Comparison of ENCODE assay signal across 17 cellular contexts in the genomic region with DNA sequence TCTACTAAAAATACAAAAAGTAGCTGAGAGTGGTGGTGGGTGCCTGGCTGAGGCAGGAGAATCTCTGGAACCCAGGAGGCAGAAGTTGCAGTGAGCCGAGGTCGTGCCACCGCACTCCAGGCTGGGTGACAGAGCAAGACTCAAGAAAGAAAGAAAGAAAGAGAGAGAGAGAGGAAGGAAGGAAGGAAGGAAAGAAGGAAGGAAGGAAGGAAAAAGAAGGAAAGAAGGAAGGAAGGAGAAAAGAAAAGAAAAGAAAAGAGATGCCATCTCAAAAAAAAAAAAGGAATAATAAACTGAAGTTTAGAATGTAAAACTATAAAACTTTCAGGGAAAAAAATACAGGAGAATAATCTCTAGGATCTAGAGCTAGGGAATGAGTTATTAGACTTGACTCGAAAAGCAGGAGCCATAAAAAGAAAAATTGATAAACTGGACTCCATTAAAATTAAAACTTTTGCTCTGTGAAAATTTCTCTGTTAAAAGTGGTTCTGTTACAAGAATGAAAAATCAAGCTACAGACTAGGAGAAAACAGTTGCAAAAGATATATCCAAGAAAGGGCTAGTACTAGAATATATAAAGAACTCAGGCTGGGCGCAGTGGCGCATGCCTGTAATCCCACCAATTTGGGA. TPM values are rescaled to one million over a fixed set of nuclear protein-coding genes. Genes with fewer than 3 reads are reported as not detected.
DNase-seq lines count a peak whose midpoint lies in the region; ATAC-seq, FAIRE-seq and TF ChIP-seq lines count a peak whose summit lies in the region.
"Had no signal": no experiment of that assay in that cellular context is flagged by ENCODE, and none has a peak within 500 bp of the region (broad histone marks: within the 10 kb centered on the region; RNA-seq: fewer than 3 reads in every experiment).

No MANE protein-coding gene starts in this region.

- intact Hi-C loops in stomach (cut with DNase I; ENCODE audit: low total_unique reads) = no loop called here

- 88 to 95% (median 93%) methylated on average over 6 of the region's 6 CpGs for WGBS in stomach, 5 donors

- POLR2A ChIA-PET in GM10248 (lab: Yijun Ruan, JAX) = no interaction called here

- H3K27me3 ChIP-seq in BLaER1 (no peaks in the 10 kb centered on the region), astrocyte (ENCODE audit: insufficient read depth, low read length) (peaks cover 7% of the 10 kb centered on the region), stomach (peaks cover 0 to 22% (median 7%) of the 10 kb centered on the region in 3 donors)

- H3K36me3 ChIP-seq in BLaER1 = no peaks in the 10 kb centered on the region
- H3K36me3 ChIP-seq in astrocyte (ENCODE audit: insufficient read depth, low read length) = no peaks in the 10 kb centered on the region
- H3K36me3 ChIP-seq in stomach = no peaks in the 10 kb centered on the region

- no peaks in the 10 kb centered on the region for H3K9me3 ChIP-seq in BLaER1
- H3K9me3 ChIP-seq in astrocyte (ENCODE audit: insufficient read depth, low read depth, low read length) = no peaks in the 10 kb centered on the region
- no peaks in the 10 kb centered on the region for H3K9me3 ChIP-seq in stomach

- no peaks in the 10 kb centered on the region for H4K20me1 ChIP-seq in BLaER1
- no peaks in the 10 kb centered on the region for H4K20me1 ChIP-seq in astrocyte (ENCODE audit: insufficient read depth, low read length)

- H3K27ac Mint-ChIP-seq in astrocyte (ENCODE audit: unreplicated experiment) = no peak overlapping the region

- no peak for FAIRE-seq in astrocyte (lab: Jason Lieb, UNC)
- FAIRE-seq: GM12891, H54 had no signal

- H3K27ac ChIP-seq in BLaER1 (no peak overlapping the region), astrocyte (ENCODE audit: low read depth, low read length) (no peak overlapping the region), stomach (no peak overlapping the region)
- H3K27ac ChIP-seq: C4-2B, GM23248, HL-60 had no signal

- H3K4me3 ChIP-seq in BLaER1 (no peak overlapping the region), astrocyte (ENCODE audit: insufficient read depth, low read depth, low read length) (no peak overlapping the region), stomach (no peak overlapping the region)
- H3K4me3 ChIP-seq: GM23248 had no signal

- CTCF ChIA-PET in GM10248 (lab: Yijun Ruan, JAX) = interaction anchor here (1.3 to 1.6 kb wide), 2 partner anchors 12 to 25 kb away, joined by 3 to 6 read pairs; no protein-coding TSS in a partner anchor

- H2AFZ ChIP-seq in astrocyte (ENCODE audit: low read depth, low read length) = no peak overlapping the region
- H2AFZ ChIP-seq: GM23248 had no signal

- H3K79me2 ChIP-seq in astrocyte (ENCODE audit: insufficient read depth, low read length) = no peaks in the 10 kb centered on the region

- no peak for TF ChIP-seq EP300 in stomach (IDR thresholded peaks at IDR 0.05)

- no peak for TF ChIP-seq POLR2A in stomach (IDR thresholded peaks at IDR 0.05)

- peak overlapping the region; percentile 54 for H3K4me3 Mint-ChIP-seq in astrocyte (ENCODE audit: unreplicated experiment)
- H3K4me3 Mint-ChIP-seq: CD4-positive, alpha-beta memory T cell had no signal

- H3K4me1 ChIP-seq in BLaER1 (peaks cover 19% of the 10 kb centered on the region), astrocyte (ENCODE audit: insufficient read depth, low read length) (no peaks in the 10 kb centered on the region), stomach (no peaks in the 10 kb centered on the region)

- H3K36me3 Mint-ChIP-seq in astrocyte (ENCODE audit: low read depth, unreplicated experiment) = no peaks in the 10 kb centered on the region
- H3K36me3 Mint-ChIP-seq: CD4-positive, alpha-beta memory T cell had no signal

- H3K4me1 Mint-ChIP-seq in astrocyte (ENCODE audit: low read depth, unreplicated experiment) = no peaks in the 10 kb centered on the region
- H3K4me1 Mint-ChIP-seq: CD4-positive, alpha-beta memory T cell had no signal

- no peak for TF ChIP-seq CTCF in astrocyte (IDR thresholded peaks at IDR 0.05; ENCODE audit: insufficient read depth, low read depth, low read length)
- TF ChIP-seq CTCF in stomach (IDR thresholded peaks at IDR 0.05) = no peak
- TF ChIP-seq CTCF in GM10248 (IDR thresholded peaks at IDR 0.05; ENCODE audit: control extremely low read depth, extremely low read depth, low read depth, missing control alignments) = no peak

- DNase-seq in astrocyte (ENCODE audit: low read depth) (no peak), left lobe of liver (ENCODE audit: low spot score) (peak; percentile 21), stomach (peak; percentile 13), GM10248 (ENCODE audit: extremely low spot score) (no peak)
- DNase-seq: 8988T; AML-193; CD4-positive, alpha-beta memory T cell; DMS79; GM23248 had no signal

- H3K4me2 ChIP-seq in BLaER1 = peak overlapping the region; percentile 42
- H3K4me2 ChIP-seq in astrocyte (ENCODE audit: low read length) = no peak overlapping the region

- peaks cover 28% of the 10 kb centered on the region for H3K27me3 Mint-ChIP-seq in astrocyte (ENCODE audit: low read depth, unreplicated experiment)

- peaks cover 4% of the 10 kb centered on the region for H3K9me3 Mint-ChIP-seq in astrocyte (ENCODE audit: unreplicated experiment)
- H3K9me3 Mint-ChIP-seq: CD4-positive, alpha-beta memory T cell had no signal

- H3K9ac ChIP-seq in BLaER1 = no peak overlapping the region
- H3K9ac ChIP-seq in astrocyte (ENCODE audit: low read length) = no peak overlapping the region
- H3K9ac ChIP-seq: GM23248 had no signal

- ATAC-seq in left lobe of liver = no peak
- no peak for ATAC-seq in HG03520 (IDR thresholded peaks at IDR 0.05; ENCODE audit: unreplicated experiment)
- ATAC-seq in HG02763 (IDR thresholded peaks at IDR 0.05; ENCODE audit: unreplicated experiment) = no peak
- ATAC-seq: HCT116 had no signal

RNA-seq across cellular contexts. Expression of gene SEPTIN5, which starts 13.4 kb away (rescaled TPM):
- 7.3 and 8.6 TPM in 2 replicates for total RNA-seq in astrocyte
- 1.1 TPM for total RNA-seq in left lobe of liver
- 10 to 100 TPM in 3 of 5 donors, 1 to 10 TPM in 2; 1.2 to 38.8 (median 13.9) TPM for total RNA-seq in stomach
- 10 to 100 TPM in 2 of 3 donors, 1 to 10 TPM in 1; 8.2 to 16.0 (median 11.1) TPM for polyA plus RNA-seq in stomach
- total RNA-seq: CD4-positive, alpha-beta memory T cell had no signal
- polyA plus RNA-seq: CD4-positive, alpha-beta memory T cell had no signal

RNA-seq across cellular contexts. Expression of gene GP1BB, which starts 22.4 kb away (rescaled TPM):
- 0.95 and 2.8 TPM in 2 replicates for total RNA-seq in astrocyte
- 0.75 TPM for total RNA-seq in left lobe of liver
- 10 to 100 TPM in 1 of 5 donors, 1 to 10 TPM in 2, not detected in 2; 2.4 to 27.8 (median 9.3) TPM for total RNA-seq in stomach
- 10 to 100 TPM in 1 of 3 donors, 1 to 10 TPM in 2; 5.5 to 12.4 (median 8.0) TPM for polyA plus RNA-seq in stomach
- total RNA-seq: CD4-positive, alpha-beta memory T cell had no signal
- polyA plus RNA-seq: CD4-positive, alpha-beta memory T cell had no signal

RNA-seq across cellular contexts. Expression of gene TBX1, which starts 59.7 kb away (rescaled TPM):
- total RNA-seq in astrocyte = 2.0 and 6.8 TPM in 2 replicates
- total RNA-seq in left lobe of liver = 0.40 TPM
- under 1 TPM in 2 of 5 donors, not detected in 3; 0.43 to 0.73 TPM for total RNA-seq in stomach
- polyA plus RNA-seq in stomach = 1 to 10 TPM in 1 of 3 donors, under 1 TPM in 1, not detected in 1; 0.62 to 1.1 TPM
- total RNA-seq: CD4-positive, alpha-beta memory T cell had no signal
- polyA plus RNA-seq: CD4-positive, alpha-beta memory T cell had no signal

Comparison
In these comparisons a context has a peak if more than half of its experiments do, and no peak if none do; other contexts are left out.
1. DNase-seq: peak in left lobe of liver (single experiment) and stomach (single experiment); none in astrocyte (single experiment) and GM10248 (single experiment).